Comparison of ENCODE assay signal across 8 cellular contexts in the genomic region with DNA sequence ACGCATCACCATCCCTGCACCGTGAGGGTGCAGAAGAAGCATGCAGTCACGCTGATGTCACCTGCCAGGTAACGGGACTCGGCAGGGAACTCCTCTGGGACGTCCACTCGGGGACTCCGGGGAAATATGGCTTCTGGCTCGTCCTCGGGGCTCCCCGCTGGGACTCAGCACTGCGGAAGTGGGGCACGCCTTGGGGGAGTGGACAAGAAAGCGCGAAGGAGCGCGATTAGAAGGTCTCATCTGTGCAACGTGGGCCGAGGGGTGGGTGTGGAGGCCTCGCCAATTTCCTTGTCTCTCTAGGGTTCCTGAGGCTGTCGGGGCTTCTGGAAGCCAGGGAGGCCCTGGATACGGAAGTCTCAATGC. TPM values are rescaled to one million over a fixed set of nuclear protein-coding genes. Genes with fewer than 3 reads are reported as not detected.
DNase-seq lines count a peak whose midpoint lies in the region; ATAC-seq and TF ChIP-seq lines count a peak whose summit lies in the region.

No MANE protein-coding gene starts in this region.

- H3K4me3 ChIP-seq in cardiac fibroblast (replicated peaks in 1 of 2; ENCODE audit: low read depth in 2 of 2, low read length in 2 of 2), result peak overlapping the region; percentile 75 to 77

- H3K27ac Mint-ChIP-seq in CD4-positive, alpha-beta T cell, result peak overlapping the region; percentile 90
- no peak overlapping the region; the same call in 1 of the 2 replicates for H3K27ac Mint-ChIP-seq in WTC11

- no peak for TF ChIP-seq POLR2A in GM18505 (IDR thresholded peaks at IDR 0.05; ENCODE audit: borderline replicate concordance, extremely low read depth, insufficient read depth, insufficient read length)

- H3K4me1 Mint-ChIP-seq in CD4-positive, alpha-beta T cell (ENCODE audit: low read depth), result peaks cover 71% of the 10 kb centered on the region
- H3K4me1 Mint-ChIP-seq in WTC11, result peaks cover 39% of the 10 kb centered on the region

- H3K27me3 ChIP-seq in CD4-positive, alpha-beta T cell (ENCODE audit: control insufficient read depth, insufficient read depth, low read length), result no peaks in the 10 kb centered on the region

- H3K27ac ChIP-seq in CD4-positive, alpha-beta T cell (ENCODE audit: low read depth, low read length), result no peak overlapping the region

- peak; percentile 23 to 62 (median 36) for DNase-seq in CD4-positive, alpha-beta T cell
- DNase-seq in LoVo (ENCODE audit: low spot score) (peak; percentile 87), WTC11 (ENCODE audit: low spot score) (peak; percentile 24), cardiac fibroblast (ENCODE audit: low read depth in 2 of 2) (peak; percentile 37 to 43), left lobe of liver (ENCODE audit: low spot score) (peak; percentile 57), epidermal melanocyte (ENCODE audit: insufficient read length, low spot score) (no peak)
- DNase-seq in stimulated activated CD4-positive, alpha-beta T cell treated with anti-CD3 and anti-CD28 coated beads, TNF-alpha, amount 100 ng/mL, for 1 hour (ENCODE audit: low read depth in 3 of 3, low spot score in 1 of 3), result peak in 2 of 3 donors; percentile 5 to 12

- no peaks in the 10 kb centered on the region for H3K27me3 Mint-ChIP-seq in CD4-positive, alpha-beta T cell
- peaks cover 3% of the 10 kb centered on the region for H3K27me3 Mint-ChIP-seq in WTC11 (ENCODE audit: low read depth)

- intact Hi-C loops in CD4-positive, alpha-beta T cell (cut with DNase I, micrococcal nuclease), result no loop called here

- peaks cover 15% of the 10 kb centered on the region for H3K36me3 Mint-ChIP-seq in CD4-positive, alpha-beta T cell (ENCODE audit: low read depth)
- no peaks in the 10 kb centered on the region for H3K36me3 Mint-ChIP-seq in WTC11

- ATAC-seq in CD4-positive, alpha-beta T cell (ENCODE audit: poor library complexity), result peak; percentile 9
- ATAC-seq in WTC11 (no peak), left lobe of liver (peak; percentile 10), GM18505 (IDR thresholded peaks at IDR 0.05; ENCODE audit: unreplicated experiment) (no peak)

- POLR2A ChIA-PET in CD4-positive, alpha-beta T cell (lab: Charles Lee), result interaction anchor here (2.2 to 2.9 kb wide), 2 partner anchors 8 to 223 kb away, joined by 7 to 42 read pairs; partner anchors contain the start of gene CRPPA
- POLR2A ChIA-PET in WTC11 (lab: Charles Lee), result no interaction called here

- CTCF ChIA-PET in CD4-positive, alpha-beta T cell (lab: Charles Lee), result no interaction called here
- CTCF ChIA-PET in WTC11 (lab: Charles Lee), result no interaction called here

- no peaks in the 10 kb centered on the region for H3K9me3 ChIP-seq in CD4-positive, alpha-beta T cell (ENCODE audit: control insufficient read depth, low read length)

- no peak for TF ChIP-seq CTCF in CD4-positive, alpha-beta T cell (IDR thresholded peaks at IDR 0.05)
- TF ChIP-seq CTCF in WTC11 (IDR thresholded peaks at IDR 0.05), result no peak
- TF ChIP-seq CTCF in cardiac fibroblast (IDR thresholded peaks at IDR 0.05; ENCODE audit: low read depth, low read length), result no peak

- no peaks in the 10 kb centered on the region for H3K9me3 Mint-ChIP-seq in CD4-positive, alpha-beta T cell
- H3K9me3 Mint-ChIP-seq in WTC11, result no peaks in the 10 kb centered on the region

- H3K4me3 Mint-ChIP-seq in CD4-positive, alpha-beta T cell, result peak overlapping the region; percentile 99
- peak overlapping the region; percentile 99 for H3K4me3 Mint-ChIP-seq in WTC11

TF ChIP-seq in WTC11, 78 proteins besides CTCF, POLR2A, EP300 and RAD21:
- TF ChIP-seq, protein P1, sequence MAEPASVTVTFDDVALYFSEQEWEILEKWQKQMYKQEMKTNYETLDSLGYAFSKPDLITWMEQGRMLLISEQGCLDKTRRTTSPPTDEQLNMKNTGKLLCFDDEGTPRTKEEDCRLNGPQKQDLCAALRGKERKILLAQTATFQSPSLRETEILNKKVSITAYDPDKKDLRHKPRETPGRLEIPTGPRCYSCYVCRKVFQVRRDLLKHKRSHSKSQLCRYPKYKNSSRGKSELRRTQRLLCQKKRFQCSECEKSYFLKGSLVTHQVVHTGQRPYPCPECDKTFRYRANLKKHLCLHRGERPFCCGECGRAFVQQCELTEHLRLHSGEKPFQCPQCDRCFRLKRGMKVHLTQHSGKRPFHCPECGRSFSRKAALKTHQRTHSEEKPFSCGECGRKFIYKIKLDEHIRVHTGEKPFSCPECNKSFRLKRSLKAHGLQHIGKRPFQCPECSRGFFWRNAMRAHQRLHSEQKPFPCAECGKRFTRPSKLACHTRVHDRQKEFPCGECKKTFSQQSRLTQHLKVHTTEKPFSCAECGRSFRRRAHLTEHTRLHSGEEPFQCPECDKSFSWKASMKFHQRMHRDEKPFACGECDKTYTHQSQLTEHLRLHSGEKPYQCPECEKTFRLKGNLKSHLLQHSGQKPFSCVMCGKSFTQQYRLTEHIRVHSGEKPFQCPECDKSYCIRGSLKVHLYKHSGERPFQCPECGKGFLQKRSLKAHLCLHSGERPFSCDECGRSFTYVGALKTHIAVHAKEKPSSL (CRISPR knock-in tag; conservative IDR thresholded peaks at IDR 0.05), result no peak
- TF ChIP-seq RORB (CRISPR knock-in tag; IDR thresholded peaks at IDR 0.05) (no peak), SP1 (CRISPR knock-in tag; conservative IDR thresholded peaks at IDR 0.05) (no peak), SMAD3 (CRISPR knock-in tag; IDR thresholded peaks at IDR 0.05; ENCODE audit: borderline replicate concordance) (no peak), ZNF396 (CRISPR knock-in tag; IDR thresholded peaks at IDR 0.05; ENCODE audit: borderline replicate concordance) (no peak), CBFB (CRISPR knock-in tag; IDR thresholded peaks at IDR 0.05; ENCODE audit: low read depth) (no peak), MAX (CRISPR knock-in tag; IDR thresholded peaks at IDR 0.05) (no peak), FOXJ3 (CRISPR knock-in tag; IDR thresholded peaks at IDR 0.05; ENCODE audit: borderline replicate concordance) (no peak), TP53 (CRISPR knock-in tag; IDR thresholded peaks at IDR 0.05) (no peak), NR1H2 (CRISPR knock-in tag; IDR thresholded peaks at IDR 0.05) (no peak), GABPB1 (CRISPR knock-in tag; IDR thresholded peaks at IDR 0.05) (no peak)
- TF ChIP-seq, protein P2, sequence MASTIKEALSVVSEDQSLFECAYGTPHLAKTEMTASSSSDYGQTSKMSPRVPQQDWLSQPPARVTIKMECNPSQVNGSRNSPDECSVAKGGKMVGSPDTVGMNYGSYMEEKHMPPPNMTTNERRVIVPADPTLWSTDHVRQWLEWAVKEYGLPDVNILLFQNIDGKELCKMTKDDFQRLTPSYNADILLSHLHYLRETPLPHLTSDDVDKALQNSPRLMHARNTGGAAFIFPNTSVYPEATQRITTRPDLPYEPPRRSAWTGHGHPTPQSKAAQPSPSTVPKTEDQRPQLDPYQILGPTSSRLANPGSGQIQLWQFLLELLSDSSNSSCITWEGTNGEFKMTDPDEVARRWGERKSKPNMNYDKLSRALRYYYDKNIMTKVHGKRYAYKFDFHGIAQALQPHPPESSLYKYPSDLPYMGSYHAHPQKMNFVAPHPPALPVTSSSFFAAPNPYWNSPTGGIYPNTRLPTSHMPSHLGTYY (CRISPR knock-in tag; IDR thresholded peaks at IDR 0.05), result no peak

RNA-seq across cellular contexts. Expression of gene ANKMY2, which starts 0.9 kb away (rescaled TPM):
- 1 to 10 TPM; 3.3 to 5.1 TPM for total RNA-seq in CD4-positive, alpha-beta T cell
- total RNA-seq in WTC11 (2021), result 12.0 to 13.6 TPM (median 13.0 TPM) in 3 replicates
- total RNA-seq in left lobe of liver, result 8.0 TPM

RNA-seq across cellular contexts. Expression of gene BZW2, which starts 1.4 kb away (rescaled TPM):
- total RNA-seq in CD4-positive, alpha-beta T cell, result 10 to 100 TPM; 15.1 to 17.2 TPM
- 100.0 to 105 TPM (median 104 TPM) in 3 replicates for total RNA-seq in WTC11 (2021)
- total RNA-seq in left lobe of liver, result 8.4 TPM

Comparison
In these comparisons a context has a peak if more than half of its experiments do, and no peak if none do; other contexts are left out.
1. ATAC-seq: peak in CD4-positive, alpha-beta T cell (single experiment) and left lobe of liver (single experiment); none in WTC11 (single experiment) and GM18505 (single experiment).